Comparison of ENCODE assay signal across 17 cellular contexts in genomic region chr6:144263786-144264185, GRCh38. TPM values are rescaled to one million over a fixed set of nuclear protein-coding genes. Genes with fewer than 3 reads are reported as not detected.
A peak's percentile ranks its signal among the peaks of the same experiment; 100 is the strongest.
DNase-seq lines count a peak whose midpoint lies in the region; ATAC-seq and TF ChIP-seq lines count a peak whose summit lies in the region.
"Had no signal": no experiment of that assay in that cellular context is flagged by ENCODE, and none has a peak within 500 bp of the region (broad histone marks: within the 10 kb centered on the region; RNA-seq: fewer than 3 reads in every experiment).

No MANE protein-coding gene starts in this region.

- no peaks in the 10 kb centered on the region for H3K79me2 ChIP-seq in GM23248 (ENCODE audit: insufficient read depth)
- H3K79me2 ChIP-seq: parathyroid adenoma had no signal

- H3K9me2 ChIP-seq in GM23248 (ENCODE audit: insufficient read depth) = no peaks in the 10 kb centered on the region

- POLR2A ChIA-PET in HEK293T (lab: Yijun Ruan, JAX) = interaction anchor here (3.2 kb wide), 1 partner anchor 23 kb away, joined by 23 read pairs; no protein-coding TSS in a partner anchor

- DNase-seq in GM23248 (no peak), SHP77 treated with DMSO at 0.1 percent for 48 hours (lab: John Stamatoyannopoulos, UW) (no peak), NK-92 (lab: John Stamatoyannopoulos, UW; ENCODE audit: unreplicated experiment) (no peak), HEK293T (ENCODE audit: extremely low spot score) (no peak)
- no peak for DNase-seq in central memory CD4-positive, alpha-beta T cell
- DNase-seq: activated CD4-positive, alpha-beta T cell treated with anti-CD3 and anti-CD28 coated beads, Interleukin-2, amount 50 U/mL, for 48 hours; cerebellar nuclear complex; gastrocnemius medialis; GF-D8; left colon; stimulated activated CD4-positive, alpha-beta T cell treated with anti-CD3 and anti-CD28 coated beads, Interleukin-2, amount 100 ng/mL, for 24 hours had no signal

- H3K36me3 ChIP-seq in GM23248 (ENCODE audit: low read depth) (no peaks in the 10 kb centered on the region), gastroesophageal sphincter (no peaks in the 10 kb centered on the region), skeletal muscle satellite cell (ENCODE audit: insufficient read depth, low read length) (no peaks in the 10 kb centered on the region)
- H3K36me3 ChIP-seq: gastrocnemius medialis had no signal

- H3K4me1 ChIP-seq in GM23248 (ENCODE audit: insufficient read depth) = peaks cover 52% of the 10 kb centered on the region
- peaks cover 0 to 27% (median 5%) of the 10 kb centered on the region in 3 donors for H3K4me1 ChIP-seq in gastroesophageal sphincter
- H3K4me1 ChIP-seq in skeletal muscle satellite cell (ENCODE audit: control insufficient read depth, insufficient read depth, low read length) = peaks cover 36% of the 10 kb centered on the region

- H4K20me1 ChIP-seq in GM23248 (ENCODE audit: insufficient read depth) = no peaks in the 10 kb centered on the region

- H3F3A ChIP-seq in GM23248 (ENCODE audit: insufficient read depth) = peaks cover 52% of the 10 kb centered on the region

- TF ChIP-seq CTCF in WI38 (IDR thresholded peaks at IDR 0.05; ENCODE audit: low read depth, low read length) (no peak), gastroesophageal sphincter (IDR thresholded peaks at IDR 0.05) (no peak)

- TF ChIP-seq EP300 in gastroesophageal sphincter (IDR thresholded peaks at IDR 0.05) = no peak

- H3K9ac ChIP-seq in GM23248 (no peak overlapping the region), skeletal muscle satellite cell (ENCODE audit: low read depth, low read length) (peak overlapping the region; percentile 44)
- H3K9ac ChIP-seq: KMS-11, parathyroid adenoma had no signal

- H3K9me3 ChIP-seq in GM23248 (ENCODE audit: low read depth) (no peaks in the 10 kb centered on the region), gastroesophageal sphincter (no peaks in the 10 kb centered on the region), skeletal muscle satellite cell (replicated peaks; ENCODE audit: low read length) (no peaks in the 10 kb centered on the region)
- H3K9me3 ChIP-seq: gastrocnemius medialis had no signal

- H3K27ac ChIP-seq in GM23248 (peak overlapping the region; percentile 88), gastroesophageal sphincter (peak overlapping the region in 3 of 4 donors; percentile 43 to 71 (median 68))
- H3K27ac ChIP-seq: KMS-11, parathyroid adenoma had no signal

- CTCF ChIA-PET in HEK293T (lab: Yijun Ruan, JAX) = no interaction called here

- no peak for ATAC-seq in gastroesophageal sphincter
- ATAC-seq: gastrocnemius medialis; left colon; stimulated activated memory B cell treated with anti-CD40 and anti-IgM and Interleukin-4, amounts not matched to agents 10 μg/mL and 1 μg/mL and 100 μg/mL, for 72 hours had no signal

- H2AFZ ChIP-seq in GM23248 = peak overlapping the region; percentile 72

- in situ Hi-C loops in GM23248 (cut with MboI) = no loop called here

- H3K27me3 ChIP-seq in GM23248 (replicated peaks; ENCODE audit: insufficient read depth) (no peaks in the 10 kb centered on the region), gastroesophageal sphincter (no peaks in the 10 kb centered on the region), skeletal muscle satellite cell (ENCODE audit: control insufficient read depth, insufficient read depth, low read length) (no peaks in the 10 kb centered on the region)
- H3K27me3 ChIP-seq: gastrocnemius medialis had no signal

- 96 to 98% methylated on average over 3 of the region's 3 CpGs for WGBS in GM23248 (ENCODE audit: low coverage in 1 of 2, low lambda C conversion rate in 2 of 2, missing lambda C conversion rate in 2 of 2), 2 experiments
- 71% methylated on average over 1 to 3 of the region's 3 CpGs for WGBS in gastroesophageal sphincter (ENCODE audit: low coverage in 1 of 2), 2 donors

- TF ChIP-seq POLR2A in gastroesophageal sphincter (IDR thresholded peaks at IDR 0.05) = no peak

- H3K4me2 ChIP-seq in GM23248 (ENCODE audit: unreplicated experiment) = peak overlapping the region; percentile 78
- H3K4me2 ChIP-seq in skeletal muscle satellite cell (ENCODE audit: low read length) = peak overlapping the region; percentile 57
- H3K4me2 ChIP-seq: KMS-11 had no signal

- H3K4me3 ChIP-seq in GM23248 (no peak overlapping the region), WI38 (ENCODE audit: low read depth, low read length) (peak overlapping the region; percentile 19; the same call in 1 of the 2 replicates), gastroesophageal sphincter (no peak overlapping the region), skeletal muscle satellite cell (ENCODE audit: low read length) (no peak overlapping the region)
- H3K4me3 ChIP-seq: gastrocnemius medialis had no signal

TF ChIP-seq in HEK293T, 16 proteins besides CTCF, POLR2A, EP300 and RAD21:
- TF ChIP-seq LEF1 (IDR thresholded peaks at IDR 0.05; ENCODE audit: borderline replicate concordance) (no peak), BHLHE40 (IDR thresholded peaks at IDR 0.05; ENCODE audit: borderline replicate concordance) (no peak), HDGF (IDR thresholded peaks at IDR 0.05; ENCODE audit: borderline replicate concordance) (no peak), SP1 (IDR thresholded peaks at IDR 0.05) (no peak), TARDBP (IDR thresholded peaks at IDR 0.05) (no peak), ZNF384 (IDR thresholded peaks at IDR 0.05) (no peak), CTBP1 (IDR thresholded peaks at IDR 0.05; ENCODE audit: borderline replicate concordance) (no peak), L3MBTL2 (conservative IDR thresholded peaks at IDR 0.05) (no peak), FOXM1 (IDR thresholded peaks at IDR 0.05; ENCODE audit: borderline replicate concordance) (no peak), NFRKB (IDR thresholded peaks at IDR 0.05) (no peak), ARNT (IDR thresholded peaks at IDR 0.05) (no peak), ELF4 (IDR thresholded peaks at IDR 0.05) (no peak), FOXK2 (IDR thresholded peaks at IDR 0.05) (no peak), SUZ12 (IDR thresholded peaks at IDR 0.05) (no peak), FOXA1 (IDR thresholded peaks at IDR 0.05) (no peak)
- TF ChIP-seq, protein P1, sequence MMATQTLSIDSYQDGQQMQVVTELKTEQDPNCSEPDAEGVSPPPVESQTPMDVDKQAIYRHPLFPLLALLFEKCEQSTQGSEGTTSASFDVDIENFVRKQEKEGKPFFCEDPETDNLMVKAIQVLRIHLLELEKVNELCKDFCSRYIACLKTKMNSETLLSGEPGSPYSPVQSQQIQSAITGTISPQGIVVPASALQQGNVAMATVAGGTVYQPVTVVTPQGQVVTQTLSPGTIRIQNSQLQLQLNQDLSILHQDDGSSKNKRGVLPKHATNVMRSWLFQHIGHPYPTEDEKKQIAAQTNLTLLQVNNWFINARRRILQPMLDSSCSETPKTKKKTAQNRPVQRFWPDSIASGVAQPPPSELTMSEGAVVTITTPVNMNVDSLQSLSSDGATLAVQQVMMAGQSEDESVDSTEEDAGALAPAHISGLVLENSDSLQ (IDR thresholded peaks at IDR 0.05) = no peak

RNA-seq across cellular contexts. Expression of gene UTRN, which starts 21.3 kb away (rescaled TPM):
- total RNA-seq in GM23248 (2014; rRNA removed; shearing (Covaris generic)) = 103 TPM in 2 replicates
- polyA plus RNA-seq in GM23248 (2016; fragmentation: Nextera tagmentation; extraction: Ambion mirVana) = 46.6 and 49.4 TPM in 2 replicates
- 100 to 1,000 TPM in 3 of 4 donors, 10 to 100 TPM in 1; 95.9 to 251 (median 139) TPM for total RNA-seq in gastroesophageal sphincter
- total RNA-seq in skeletal muscle satellite cell (2012; rRNA removed) = 58.1 and 66.6 TPM in 2 replicates
